ENCODE assay signal across 9 cellular contexts in the genomic region with DNA sequence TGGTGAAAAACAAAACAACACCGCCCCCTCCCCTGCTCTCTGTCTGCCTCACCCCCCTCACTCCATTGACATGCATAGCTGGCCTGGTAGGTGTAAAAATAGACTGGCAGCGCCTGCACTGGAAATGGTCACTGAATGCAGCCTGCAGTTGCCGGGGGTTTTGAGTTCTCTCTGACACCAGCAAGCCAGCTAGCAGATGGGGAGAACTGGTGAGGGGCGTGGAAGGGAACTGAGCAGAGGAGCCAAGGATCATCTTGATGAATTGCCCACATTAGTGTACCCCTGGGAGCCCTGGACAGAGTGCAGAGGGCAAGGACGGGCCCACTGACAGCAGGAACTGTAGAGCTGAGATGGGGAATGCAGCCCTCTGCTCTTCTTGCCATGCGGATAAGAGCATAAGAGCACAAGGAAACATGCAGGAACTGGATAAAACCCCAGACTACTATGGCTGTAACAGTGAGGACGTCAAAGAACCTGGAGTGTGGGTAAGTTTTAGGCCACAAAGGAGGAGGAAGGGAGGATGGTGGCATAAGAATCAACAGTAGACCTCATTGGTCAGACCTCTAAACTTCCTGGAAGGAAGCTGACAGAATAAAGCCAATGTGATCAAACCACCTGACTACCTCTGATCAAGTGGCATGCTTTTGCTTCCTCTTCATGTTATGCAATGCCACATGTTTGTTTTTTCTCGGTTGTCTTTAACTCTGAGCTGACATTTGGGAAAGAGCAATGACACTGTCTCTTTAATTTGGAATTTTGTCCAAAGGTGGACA.
DNase-seq lines count a peak whose midpoint lies in the region; ATAC-seq and TF ChIP-seq lines count a peak whose summit lies in the region.
"Had no signal": no experiment of that assay in that cellular context is flagged by ENCODE, and none has a peak within 500 bp of the region (broad histone marks: within the 10 kb centered on the region; RNA-seq: fewer than 3 reads in every experiment).

No MANE protein-coding gene starts in this region.

- TF ChIP-seq CTCF in coronary artery (IDR thresholded peaks at IDR 0.05): no peak
- no peak for TF ChIP-seq CTCF in right lobe of liver (IDR thresholded peaks at IDR 0.05)
- TF ChIP-seq CTCF in thyroid gland (IDR thresholded peaks at IDR 0.05): no peak

- intact Hi-C loops in right lobe of liver (cut with DNase I) (no loop called here), thyroid gland (cut with DNase I) (no loop called here)

- peak; percentile 20 for TF ChIP-seq POLR2A in right lobe of liver (IDR thresholded peaks at IDR 0.05)
- peak in 1 of 2 donors; percentile 40 for TF ChIP-seq POLR2A in thyroid gland (IDR thresholded peaks at IDR 0.05)

- H3K9me3 ChIP-seq in right lobe of liver (no peaks in the 10 kb centered on the region), thyroid gland (no peaks in the 10 kb centered on the region)

- peaks cover 0 to 25% (median 5%) of the 10 kb centered on the region in 4 donors for H3K4me1 ChIP-seq in right lobe of liver
- H3K4me1 ChIP-seq in thyroid gland: peaks cover 21 to 35% of the 10 kb centered on the region in 2 donors

- H3K27me3 ChIP-seq in right lobe of liver (no peaks in the 10 kb centered on the region), thyroid gland (no peaks in the 10 kb centered on the region)

- DNase-seq in NCI-H1417 (lab: John Stamatoyannopoulos, UW) (peak; percentile 12 to 55 (median 23)), NCI-H1417 treated with DMSO at 0.1 percent for 48 hours (lab: John Stamatoyannopoulos, UW) (no peak), coronary artery (ENCODE audit: low spot score) (peak; percentile 73), right lobe of liver (no peak), thyroid gland (peak; percentile 30 to 40), NCI-H1436 treated with DMSO at 0.1 percent for 48 hours (lab: John Stamatoyannopoulos, UW) (no peak), SKM-1 treated with dmso at 0.1 percent for 144 hours (lab: John Stamatoyannopoulos, UW; ENCODE audit: unreplicated experiment) (no peak)
- DNase-seq: stimulated activated naive CD4-positive, alpha-beta T cell treated with Interleukin-2 at 50 U/mL for 16 hours had no signal

- H3K27ac ChIP-seq in coronary artery (peak overlapping the region; percentile 69 to 80), right lobe of liver (peak overlapping the region; percentile 95 to 98 (median 96)), thyroid gland (peak overlapping the region in 2 of 3 donors; percentile 70 to 93)

- H3K36me3 ChIP-seq in right lobe of liver (no peaks in the 10 kb centered on the region), thyroid gland (no peaks in the 10 kb centered on the region)

- ATAC-seq in right lobe of liver (peak; percentile 53 to 78 (median 66)), GM21526 (IDR thresholded peaks at IDR 0.05; ENCODE audit: low FRiP score, unreplicated experiment) (no peak)

- 45% methylated on average over 4 of the region's 8 CpGs for WGBS in right lobe of liver (ENCODE audit: insufficient coverage, low coverage, low lambda C conversion rate, missing lambda C conversion rate)
- 29 to 41% methylated on average over 8 of the region's 8 CpGs for WGBS in thyroid gland, 2 donors

- H3K4me3 ChIP-seq in coronary artery: peak overlapping the region; percentile 61
- H3K4me3 ChIP-seq in right lobe of liver: peak overlapping the region in 2 of 3 donors; percentile 46 to 47
- H3K4me3 ChIP-seq in thyroid gland (replicated peaks in 1 of 3): no peak overlapping the region

Comparison
In these comparisons a context has a peak if more than half of its experiments do, and no peak if none do; other contexts are left out.
1. DNase-seq: peak in NCI-H1417 (3 of 3), coronary artery (single experiment) and thyroid gland (2 of 2); none in NCI-H1417 treated with DMSO at 0.1 percent for 48 hours (single experiment), right lobe of liver (0 of 3), NCI-H1436 treated with DMSO at 0.1 percent for 48 hours (single experiment) and SKM-1 treated with dmso at 0.1 percent for 144 hours (single experiment).
2. H3K4me3 ChIP-seq: peak in coronary artery (single experiment) and right lobe of liver (2 of 3); none in thyroid gland (0 of 3).
3. Peak in every context shown above with its lines, with median percentiles within 50 percentile points of each other: H3K27ac ChIP-seq.